8 cellular contexts compared by ENCODE assay signal in the genomic region with DNA sequence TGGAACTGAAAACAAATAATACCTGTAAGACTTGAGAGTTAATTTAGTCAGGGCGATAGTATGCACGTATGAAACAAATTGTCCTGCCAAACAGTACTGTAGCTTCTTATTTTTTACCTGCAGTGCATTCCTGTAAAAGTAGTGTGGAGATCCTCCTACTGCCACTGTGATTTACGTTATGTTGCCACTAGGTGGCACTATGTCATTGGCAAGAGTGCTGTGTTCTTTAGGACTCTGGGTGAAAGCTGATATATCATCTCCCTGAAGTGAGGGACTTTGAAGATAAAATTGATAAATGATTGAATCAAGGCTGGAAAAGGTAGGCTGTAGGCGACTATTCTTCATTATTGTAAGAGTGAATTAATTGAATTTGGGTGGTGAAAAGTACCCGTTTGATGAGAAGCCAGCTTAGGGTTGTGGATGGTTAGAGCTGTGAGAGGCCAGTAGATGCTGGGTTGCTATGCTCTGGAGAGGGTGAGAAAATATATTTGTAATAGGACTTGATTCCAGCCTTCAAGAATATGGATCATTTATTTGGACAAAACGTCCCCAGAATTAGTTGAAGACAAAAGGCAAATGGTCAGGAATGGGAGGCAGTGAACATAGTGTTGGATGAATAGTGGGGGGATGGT. TPM values are rescaled to one million over a fixed set of nuclear protein-coding genes. Genes with fewer than 3 reads are reported as not detected.
DNase-seq lines count a peak whose midpoint lies in the region; ATAC-seq, FAIRE-seq and TF ChIP-seq lines count a peak whose summit lies in the region.
"Not testable (repeated sequence)": the region's sequence is repeated elsewhere in the genome, so short reads cannot be mapped to it uniquely, and the experiment has no call there.

No MANE protein-coding gene starts in this region.

- not testable (repeated sequence) for H3K4me1 ChIP-seq in GM12878 (ENCODE audit: control insufficient read depth, insufficient read depth, low read length); heart right ventricle; upper lobe of right lung

- intact Hi-C loops in GM12878 (cut with micrococcal nuclease; ENCODE audit: unreplicated experiment); heart right ventricle (cut with DNase I); upper lobe of right lung (cut with DNase I): not testable (repeated sequence)

- SMC1A ChIA-PET in GM12878 (lab: Charles Lee; ENCODE audit: uncharacterized antibody, unreplicated experiment) = not testable (repeated sequence)

- not testable (repeated sequence) for H3K9ac ChIP-seq in GM12878 (ENCODE audit: control insufficient read depth, insufficient read depth, low read length)

- not testable (repeated sequence) for BruUV-seq in GM12878 (replicated peaks; lab: Mats Ljungman, UMichigan)

- TF ChIP-seq POLR2A in GM12878 (IDR thresholded peaks at IDR 0.05; ENCODE audit: low read depth, low read length) = not testable (repeated sequence)

- not testable (repeated sequence) for H4K20me1 ChIP-seq in GM12878 (ENCODE audit: control insufficient read depth, insufficient read depth)

- DNase-seq in activated CD4-positive, alpha-beta T cell treated with anti-CD3 and anti-CD28 coated beads, Interleukin-2, amount 50 U/mL, for 24 hours (ENCODE audit: low read depth in 1 of 2, low spot score in 1 of 2) = peak; percentile 4 to 23
- not testable (repeated sequence) for DNase-seq in GM12878 (ENCODE audit: low read depth, low spot score); retinal pigment epithelial cell (ENCODE audit: low read depth); upper lobe of right lung
- peak in 1 of 2 donors; percentile 9 for DNase-seq in heart right ventricle

- WGBS in GM12878 (ENCODE audit: insufficient coverage, insufficient replicate concordance, low lambda C conversion rate, missing lambda C conversion rate) = 0% methylated on average over 1 of the region's 6 CpGs
- 0 to 8% methylated on average over 1 to 2 of the region's 6 CpGs for WGBS in heart right ventricle, 2 donors

- not testable (repeated sequence) for H3K4me3 ChIP-seq in GM12878; heart right ventricle; retinal pigment epithelial cell (ENCODE audit: low read length); upper lobe of right lung

- in situ Hi-C loops in GM12878 (cut with MboI) = not testable (repeated sequence)

- peak; percentile 88 for ATAC-seq in GM18508 (IDR thresholded peaks at IDR 0.05; ENCODE audit: insufficient read depth, unreplicated experiment)
- peak; percentile 88 for ATAC-seq in GM21723 (IDR thresholded peaks at IDR 0.05; ENCODE audit: unreplicated experiment)
- ATAC-seq in HG03442 (IDR thresholded peaks at IDR 0.05; ENCODE audit: unreplicated experiment) = peak; percentile 64
- peak; percentile 99 for ATAC-seq in GM12878
- ATAC-seq in heart right ventricle = peak in 6 of 8 donors; percentile 65 to 94 (median 88)
- ATAC-seq in upper lobe of right lung = peak; percentile 96

- H3K27me3 ChIP-seq in GM12878 (replicated peaks in 1 of 2; ENCODE audit: control insufficient read depth in 2 of 2, insufficient read depth in 2 of 2, low read length in 1 of 2); heart right ventricle; upper lobe of right lung: not testable (repeated sequence)

- TF ChIP-seq CTCF in GM12878 (IDR thresholded peaks at IDR 0.05 in 2 of 3, conservative IDR thresholded peaks at IDR 0.05 in 1 of 3; ENCODE audit: control insufficient read depth in 2 of 3, extremely low read depth in 1 of 3, insufficient read depth in 1 of 3, low read depth in 3 of 3, low read length in 3 of 3) (peak in 1 of 3 experiments; percentile 23; a peak in 1 of 6 replicates), heart right ventricle (IDR thresholded peaks at IDR 0.05) (peak; percentile 14 to 47 (median 38)), retinal pigment epithelial cell (conservative IDR thresholded peaks at IDR 0.05; ENCODE audit: low read depth, low read length) (peak; percentile 25), upper lobe of right lung (IDR thresholded peaks at IDR 0.05) (peak; percentile 40)

- TF ChIP-seq EP300 in GM12878 (IDR thresholded peaks at IDR 0.05; ENCODE audit: borderline replicate concordance in 1 of 2, control insufficient read depth in 1 of 2, low read depth in 2 of 2, low read length in 2 of 2) = not testable (repeated sequence)

- H3K9me3 ChIP-seq in GM12878 (replicated peaks; ENCODE audit: control insufficient read depth, insufficient read depth, low read length); heart right ventricle; upper lobe of right lung: not testable (repeated sequence)

- not testable (repeated sequence) for H3K79me2 ChIP-seq in GM12878 (ENCODE audit: control insufficient read depth, insufficient read depth, low read length)

- H3K27ac ChIP-seq in GM12878 (ENCODE audit: control insufficient read depth, insufficient read depth); heart right ventricle; upper lobe of right lung: not testable (repeated sequence)

- POLR2A ChIA-PET in GM12878 (lab: Charles Lee) = not testable (repeated sequence)

- peak; percentile 35 for TF ChIP-seq RAD21 in GM12878 (IDR thresholded peaks at IDR 0.05; ENCODE audit: insufficient read depth, low read depth, low read length)

- H3K4me2 ChIP-seq in GM12878 (ENCODE audit: control insufficient read depth, insufficient read depth) = not testable (repeated sequence)

- H3K36me3 ChIP-seq in GM12878 (ENCODE audit: control insufficient read depth in 2 of 2, insufficient read depth in 2 of 2, low read length in 1 of 2); heart right ventricle; upper lobe of right lung: not testable (repeated sequence)

- not testable (repeated sequence) for FAIRE-seq in GM12878 (lab: Jason Lieb, UNC)

- RAD21 ChIA-PET in GM12878 (lab: Charles Lee; ENCODE audit: unreplicated experiment) = not testable (repeated sequence)

- CTCF ChIA-PET in GM12878 (lab: Yijun Ruan, JAX) = not testable (repeated sequence)

- H2AFZ ChIP-seq in GM12878 (ENCODE audit: control insufficient read depth, low read depth, low read length) = not testable (repeated sequence)

RNA-seq across cellular contexts. Expression of a gene that starts 16.5 kb away (rescaled TPM):
- 25.5 and 27.6 TPM in 2 replicates for total RNA-seq in GM12878 (2013; cell fraction: nucleolus; rRNA removed)
- total RNA-seq in GM12878 (2014; rRNA removed) (1.1 and 1.4 TPM in 2 replicates), GM12878 (2014; rRNA removed; fragmentation: Illumina TruSeq; extraction: Trizol) (1.4 and 1.7 TPM in 2 replicates), GM12878 (2021) (1.1 and 1.6 TPM in 2 replicates), heart right ventricle (1 to 10 TPM in 2 of 10 donors, under 1 TPM in 8; 0.34 to 2.6 (median 0.62) TPM), upper lobe of right lung (0.23 TPM)
- 1.3 TPM for polyA plus RNA-seq in GM12878 (2011; ENCODE audit: low read depth)
- polyA plus RNA-seq in GM12878 (2011; rRNA removed) (6.7 and 10.7 TPM in 2 replicates), GM12878 (2014; fragmentation: Illumina TruSeq; extraction: Trizol) (1.5 TPM in 2 replicates), GM12878 (2014; fragmentation: Nextera tagmentation; extraction: Ambion mirVana) (under 1 TPM; 0.68 to 0.82 TPM), GM12878 (2014; rRNA removed) (1.7 and 2.1 TPM in 2 replicates), GM12878 (2016; fragmentation: Nextera tagmentation; extraction: Ambion mirVana) (1 to 10 TPM in 1 of 2 experiments, under 1 TPM in 1; 0.84 to 1.2 TPM), heart right ventricle (1 to 10 TPM in 1 of 2 donors, under 1 TPM in 1; 0.58 to 5.3 TPM)
- polyA plus RNA-seq in GM12878 (2011; cell fraction: cytosol; rRNA removed) = 1.3 and 1.4 TPM in 2 replicates
- 13.8 and 16.1 TPM in 2 replicates for polyA plus RNA-seq in GM12878 (2011; cell fraction: nucleus; rRNA removed)
- 2.4 and 3.6 TPM in 2 replicates for polyA plus RNA-seq in GM12878 (2012)
- polyA minus RNA-seq in GM12878 (2011; rRNA and poly(A)+ RNA removed) = 0.41 and 1.4 TPM in 2 replicates
- 0.62 TPM in 1 of 2 replicates, not detected in the other for polyA minus RNA-seq in GM12878 (2011; cell fraction: cytosol; rRNA and poly(A)+ RNA removed)
- 1.6 and 2.6 TPM in 2 replicates for polyA minus RNA-seq in GM12878 (2011; cell fraction: nucleus; rRNA and poly(A)+ RNA removed)
